ENCODE assay signal across 2 cellular contexts in the genomic region with DNA sequence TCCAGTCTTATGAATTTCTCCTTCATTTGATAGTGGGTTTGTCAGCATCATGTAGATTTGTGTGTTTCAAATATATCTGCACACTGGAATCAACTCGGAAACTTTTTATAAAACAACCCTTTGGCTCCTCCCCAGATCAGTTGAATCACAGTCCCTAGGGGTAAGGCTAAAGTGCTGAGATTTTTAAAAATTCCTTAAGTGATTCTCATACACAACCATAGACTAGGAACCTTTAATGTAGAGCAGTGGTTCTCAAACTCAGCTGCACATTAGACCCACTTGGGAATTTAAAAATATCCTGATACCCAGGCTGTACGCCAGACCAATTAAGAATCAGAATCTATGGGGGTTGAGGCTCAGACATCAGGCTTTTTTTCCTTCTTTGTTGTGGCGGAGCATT.
TF ChIP-seq lines count a peak whose summit lies in the region.

No MANE protein-coding gene starts in this region.

TF ChIP-seq in IMR-90, 13 proteins besides CTCF, POLR2A, EP300 and RAD21:
- TF ChIP-seq, protein P1, sequence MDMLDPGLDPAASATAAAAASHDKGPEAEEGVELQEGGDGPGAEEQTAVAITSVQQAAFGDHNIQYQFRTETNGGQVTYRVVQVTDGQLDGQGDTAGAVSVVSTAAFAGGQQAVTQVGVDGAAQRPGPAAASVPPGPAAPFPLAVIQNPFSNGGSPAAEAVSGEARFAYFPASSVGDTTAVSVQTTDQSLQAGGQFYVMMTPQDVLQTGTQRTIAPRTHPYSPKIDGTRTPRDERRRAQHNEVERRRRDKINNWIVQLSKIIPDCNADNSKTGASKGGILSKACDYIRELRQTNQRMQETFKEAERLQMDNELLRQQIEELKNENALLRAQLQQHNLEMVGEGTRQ (IDR thresholded peaks at IDR 0.05; ENCODE audit: low read depth, low read length) = no peak
- TF ChIP-seq, protein P2, sequence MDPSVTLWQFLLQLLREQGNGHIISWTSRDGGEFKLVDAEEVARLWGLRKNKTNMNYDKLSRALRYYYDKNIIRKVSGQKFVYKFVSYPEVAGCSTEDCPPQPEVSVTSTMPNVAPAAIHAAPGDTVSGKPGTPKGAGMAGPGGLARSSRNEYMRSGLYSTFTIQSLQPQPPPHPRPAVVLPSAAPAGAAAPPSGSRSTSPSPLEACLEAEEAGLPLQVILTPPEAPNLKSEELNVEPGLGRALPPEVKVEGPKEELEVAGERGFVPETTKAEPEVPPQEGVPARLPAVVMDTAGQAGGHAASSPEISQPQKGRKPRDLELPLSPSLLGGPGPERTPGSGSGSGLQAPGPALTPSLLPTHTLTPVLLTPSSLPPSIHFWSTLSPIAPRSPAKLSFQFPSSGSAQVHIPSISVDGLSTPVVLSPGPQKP (IDR thresholded peaks at IDR 0.05; ENCODE audit: borderline replicate concordance, low read depth, low read length) = no peak
- no peak for TF ChIP-seq MXI1 (IDR thresholded peaks at IDR 0.05; ENCODE audit: borderline replicate concordance, low read depth, low read length)
- no peak for TF ChIP-seq MAZ (IDR thresholded peaks at IDR 0.05; ENCODE audit: borderline replicate concordance, low read depth, low read length)

TF ChIP-seq in GM12878, 131 proteins besides CTCF, POLR2A, EP300 and RAD21:
- no peak for TF ChIP-seq LARP7 (IDR thresholded peaks at IDR 0.05)
- TF ChIP-seq EZH2 (IDR thresholded peaks at IDR 0.05; ENCODE audit: borderline replicate concordance, control insufficient read depth, low read depth, low read length) = no peak
- TF ChIP-seq ZSCAN29 (IDR thresholded peaks at IDR 0.05) = no peak
- TF ChIP-seq ZNF622 (IDR thresholded peaks at IDR 0.05) = no peak
- TF ChIP-seq, protein P2 (IDR thresholded peaks at IDR 0.05; ENCODE audit: low read depth, low read length) = no peak
- TF ChIP-seq, protein P3, sequence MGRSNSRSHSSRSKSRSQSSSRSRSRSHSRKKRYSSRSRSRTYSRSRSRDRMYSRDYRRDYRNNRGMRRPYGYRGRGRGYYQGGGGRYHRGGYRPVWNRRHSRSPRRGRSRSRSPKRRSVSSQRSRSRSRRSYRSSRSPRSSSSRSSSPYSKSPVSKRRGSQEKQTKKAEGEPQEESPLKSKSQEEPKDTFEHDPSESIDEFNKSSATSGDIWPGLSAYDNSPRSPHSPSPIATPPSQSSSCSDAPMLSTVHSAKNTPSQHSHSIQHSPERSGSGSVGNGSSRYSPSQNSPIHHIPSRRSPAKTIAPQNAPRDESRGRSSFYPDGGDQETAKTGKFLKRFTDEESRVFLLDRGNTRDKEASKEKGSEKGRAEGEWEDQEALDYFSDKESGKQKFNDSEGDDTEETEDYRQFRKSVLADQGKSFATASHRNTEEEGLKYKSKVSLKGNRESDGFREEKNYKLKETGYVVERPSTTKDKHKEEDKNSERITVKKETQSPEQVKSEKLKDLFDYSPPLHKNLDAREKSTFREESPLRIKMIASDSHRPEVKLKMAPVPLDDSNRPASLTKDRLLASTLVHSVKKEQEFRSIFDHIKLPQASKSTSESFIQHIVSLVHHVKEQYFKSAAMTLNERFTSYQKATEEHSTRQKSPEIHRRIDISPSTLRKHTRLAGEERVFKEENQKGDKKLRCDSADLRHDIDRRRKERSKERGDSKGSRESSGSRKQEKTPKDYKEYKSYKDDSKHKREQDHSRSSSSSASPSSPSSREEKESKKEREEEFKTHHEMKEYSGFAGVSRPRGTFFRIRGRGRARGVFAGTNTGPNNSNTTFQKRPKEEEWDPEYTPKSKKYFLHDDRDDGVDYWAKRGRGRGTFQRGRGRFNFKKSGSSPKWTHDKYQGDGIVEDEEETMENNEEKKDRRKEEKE (IDR thresholded peaks at IDR 0.05) = no peak
- TF ChIP-seq PAX8 (IDR thresholded peaks at IDR 0.05) = no peak
- no peak for TF ChIP-seq ZNF217 (IDR thresholded peaks at IDR 0.05)
- TF ChIP-seq MXI1 (IDR thresholded peaks at IDR 0.05; ENCODE audit: low read depth, low read length) = no peak
- TF ChIP-seq, protein P4, sequence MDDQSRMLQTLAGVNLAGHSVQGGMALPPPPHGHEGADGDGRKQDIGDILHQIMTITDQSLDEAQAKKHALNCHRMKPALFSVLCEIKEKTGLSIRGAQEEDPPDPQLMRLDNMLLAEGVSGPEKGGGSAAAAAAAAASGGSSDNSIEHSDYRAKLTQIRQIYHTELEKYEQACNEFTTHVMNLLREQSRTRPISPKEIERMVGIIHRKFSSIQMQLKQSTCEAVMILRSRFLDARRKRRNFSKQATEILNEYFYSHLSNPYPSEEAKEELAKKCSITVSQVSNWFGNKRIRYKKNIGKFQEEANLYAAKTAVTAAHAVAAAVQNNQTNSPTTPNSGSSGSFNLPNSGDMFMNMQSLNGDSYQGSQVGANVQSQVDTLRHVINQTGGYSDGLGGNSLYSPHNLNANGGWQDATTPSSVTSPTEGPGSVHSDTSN (IDR thresholded peaks at IDR 0.05; ENCODE audit: insufficient replicate concordance, low read depth, low read length) = no peak
- no peak for TF ChIP-seq NR2F1 (conservative IDR thresholded peaks at IDR 0.05)
